Comparison of ENCODE assay signal across 18 cellular contexts in the genomic region with DNA sequence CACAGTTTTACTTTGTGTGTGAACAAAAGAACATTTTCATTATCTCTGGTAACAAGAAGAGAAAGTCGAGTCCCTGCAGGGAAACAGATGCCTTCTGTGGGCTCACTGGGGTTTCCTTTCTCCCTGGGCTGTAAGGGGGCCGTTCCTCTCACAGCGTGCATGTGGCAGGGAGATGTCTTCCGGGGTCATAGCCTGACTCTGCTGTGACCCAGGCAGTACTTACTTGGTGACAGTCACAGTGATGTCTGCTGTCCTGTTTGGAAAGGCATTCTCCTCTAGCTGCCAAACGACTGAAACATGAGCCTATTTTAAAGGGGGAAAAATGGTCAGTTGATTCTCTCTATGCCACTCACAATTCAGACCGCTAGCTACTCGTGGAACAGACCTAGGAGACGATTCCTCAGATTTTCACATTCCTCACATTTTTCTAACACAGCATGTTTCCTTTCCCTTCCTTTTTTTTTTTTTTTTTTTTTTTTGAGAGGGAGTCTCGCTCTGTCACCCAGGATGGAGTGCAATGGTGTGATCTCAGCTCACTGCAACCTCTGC. TPM values are rescaled to one million over a fixed set of nuclear protein-coding genes. Genes with fewer than 3 reads are reported as not detected.
A peak's percentile ranks its signal among the peaks of the same experiment; 100 is the strongest.
DNase-seq lines count a peak whose midpoint lies in the region; ATAC-seq, FAIRE-seq and TF ChIP-seq lines count a peak whose summit lies in the region.
"Had no signal": no experiment of that assay in that cellular context is flagged by ENCODE, and none has a peak within 500 bp of the region (broad histone marks: within the 10 kb centered on the region; RNA-seq: fewer than 3 reads in every experiment).

No MANE protein-coding gene starts in this region.

- peak; percentile 60 for DNase-seq in ELR (ENCODE audit: low read depth)
- DNase-seq in RCC 7860 (ENCODE audit: low spot score): peak; percentile 16
- peak; percentile 32 for DNase-seq in fibroblast of peridontal ligament (ENCODE audit: extremely low read depth)
- DNase-seq in osteocyte (ENCODE audit: extremely low spot score, unreplicated experiment): no peak
- DNase-seq in activated T-cell treated with anti-CD3 and anti-CD28 coated beads, Interleukin-2, amount 50 U/mL, for 48 hours: no peak
- no peak for DNase-seq in activated CD4-positive, CD25-positive, alpha-beta regulatory T cell (lab: John Stamatoyannopoulos, UW)
- DNase-seq: activated CD8-positive, alpha-beta memory T cell treated with anti-CD3 and anti-CD28 coated beads, Interleukin-2, amount 50 U/mL, for 48 hours; activated naive CD8-positive, alpha-beta T cell treated with anti-CD3 and anti-CD28 coated beads for 36 hours; CD4-positive, alpha-beta memory T cell; foreskin melanocyte; GDM1; islet precursor cell; MG63; naive B cell had no signal

- H3K4me3 Mint-ChIP-seq in osteocyte (ENCODE audit: unreplicated experiment): peak overlapping the region; percentile 47
- H3K4me3 Mint-ChIP-seq: activated naive CD8-positive, alpha-beta T cell treated with anti-CD3 and anti-CD28 coated beads for 36 hours; CD4-positive, alpha-beta memory T cell; dendritic cell treated with granulocyte-macrophage colony-stimulating factor and Interleukin-4, amounts not matched to agents 40 ng/mL and 50 ng/mL, for 4 days had no signal

- peaks cover 43% of the 10 kb centered on the region for H3K4me1 Mint-ChIP-seq in osteocyte (ENCODE audit: unreplicated experiment)

- H3K9me3 Mint-ChIP-seq in osteocyte (ENCODE audit: unreplicated experiment): no peaks in the 10 kb centered on the region
- H3K9me3 Mint-ChIP-seq: activated naive CD8-positive, alpha-beta T cell treated with anti-CD3 and anti-CD28 coated beads for 36 hours; CD4-positive, alpha-beta memory T cell; dendritic cell treated with granulocyte-macrophage colony-stimulating factor and Interleukin-4, amounts not matched to agents 40 ng/mL and 50 ng/mL, for 4 days; naive B cell had no signal

- TF ChIP-seq CTCF in osteocyte (IDR thresholded peaks at IDR 0.05): no peak

- no peak for FAIRE-seq in RCC 7860 (lab: Jason Lieb, UNC)
- FAIRE-seq: GM19239 had no signal

- no peak for ATAC-seq in GM21737 (IDR thresholded peaks at IDR 0.05; ENCODE audit: unreplicated experiment)
- ATAC-seq: sciatic nerve had no signal

- peak overlapping the region; percentile 90 for H3K27ac Mint-ChIP-seq in osteocyte (ENCODE audit: unreplicated experiment)
- H3K27ac Mint-ChIP-seq: activated naive CD8-positive, alpha-beta T cell treated with anti-CD3 and anti-CD28 coated beads for 36 hours; CD4-positive, alpha-beta memory T cell; dendritic cell treated with granulocyte-macrophage colony-stimulating factor and Interleukin-4, amounts not matched to agents 40 ng/mL and 50 ng/mL, for 4 days had no signal

- H3K27me3 Mint-ChIP-seq in osteocyte (ENCODE audit: unreplicated experiment): no peaks in the 10 kb centered on the region
- H3K27me3 Mint-ChIP-seq: activated naive CD8-positive, alpha-beta T cell treated with anti-CD3 and anti-CD28 coated beads for 36 hours; CD4-positive, alpha-beta memory T cell; dendritic cell treated with granulocyte-macrophage colony-stimulating factor and Interleukin-4, amounts not matched to agents 40 ng/mL and 50 ng/mL, for 4 days; naive B cell had no signal

- H3K36me3 Mint-ChIP-seq in osteocyte (ENCODE audit: unreplicated experiment): no peaks in the 10 kb centered on the region
- H3K36me3 Mint-ChIP-seq: CD4-positive, alpha-beta memory T cell; naive B cell had no signal

RNA-seq across cellular contexts. Expression of a gene that starts 7.3 kb away (rescaled TPM):
- total RNA-seq in osteocyte: 1.9 and 2.6 TPM in 2 replicates

RNA-seq across cellular contexts. Expression of a gene that starts 35.0 kb away (rescaled TPM):
- total RNA-seq in osteocyte: 0.34 and 0.43 TPM in 2 replicates

Comparison
In these comparisons a context has a peak if more than half of its experiments do, and no peak if none do; other contexts are left out.
1. DNase-seq: peak in ELR (single experiment), RCC 7860 (single experiment) and fibroblast of peridontal ligament (single experiment); none in osteocyte (single experiment), activated T-cell treated with anti-CD3 and anti-CD28 coated beads, Interleukin-2, amount 50 U/mL, for 48 hours (0 of 2) and activated CD4-positive, CD25-positive, alpha-beta regulatory T cell (0 of 4).